15 cellular contexts compared by ENCODE assay signal in the genomic region with DNA sequence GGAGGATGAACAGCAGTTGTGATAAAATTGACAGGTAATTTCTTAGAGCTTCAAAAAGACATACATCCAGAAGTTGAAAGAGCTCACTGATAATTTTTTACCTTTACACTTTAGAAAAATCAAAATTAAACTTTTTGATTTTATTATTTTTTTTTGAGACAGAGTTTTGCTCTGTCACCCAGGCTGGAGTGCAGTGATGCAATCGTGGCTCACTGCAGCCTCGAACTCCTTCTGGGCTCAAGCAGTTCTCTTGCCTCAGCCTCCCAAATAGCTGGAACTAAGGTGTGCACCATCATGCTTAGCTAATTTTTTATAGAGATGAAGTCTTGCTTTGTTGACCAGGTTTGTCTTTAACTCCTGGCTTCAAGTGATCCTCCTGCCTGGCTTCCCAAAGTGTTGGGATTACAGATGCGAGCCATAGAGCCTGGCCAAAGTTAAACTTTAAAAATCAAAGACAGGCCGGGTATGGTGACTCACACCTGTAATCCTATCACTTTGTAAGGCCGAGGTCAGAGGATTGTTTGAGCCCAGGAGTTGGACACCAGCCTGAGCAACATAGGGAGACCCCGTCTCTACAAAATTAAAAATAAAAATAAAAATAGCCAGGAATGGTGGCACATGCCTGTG. TPM values are rescaled to one million over a fixed set of nuclear protein-coding genes. Genes with fewer than 3 reads are reported as not detected.
A peak's percentile ranks its signal among the peaks of the same experiment; 100 is the strongest.
DNase-seq lines count a peak whose midpoint lies in the region; ATAC-seq and TF ChIP-seq lines count a peak whose summit lies in the region.
"Had no signal": no experiment of that assay in that cellular context is flagged by ENCODE, and none has a peak within 500 bp of the region (broad histone marks: within the 10 kb centered on the region; RNA-seq: fewer than 3 reads in every experiment).

No MANE protein-coding gene starts in this region.

- H3K9me2 ChIP-seq in GM23338 (ENCODE audit: insufficient read depth), result no peaks in the 10 kb centered on the region

- H3K4me1 ChIP-seq in GM23338 (ENCODE audit: insufficient read depth) (no peaks in the 10 kb centered on the region; the same call in 1 of the 2 replicates), OCI-LY3 (ENCODE audit: low read length) (peaks cover 14% of the 10 kb centered on the region)

- H3K27ac ChIP-seq in GM23338 (ENCODE audit: low read depth) (no peak overlapping the region), OCI-LY3 (ENCODE audit: low read length) (no peak overlapping the region)
- H3K27ac ChIP-seq: SJSA1 had no signal

- H3F3A ChIP-seq in GM23338 (replicated peaks; ENCODE audit: low read depth), result no peaks in the 10 kb centered on the region

- H3K27ac Mint-ChIP-seq in GM23338, result no peak overlapping the region
- H3K27ac Mint-ChIP-seq: CD14-positive monocyte had no signal

- DNase-seq in GM23338 (ENCODE audit: low spot score) (no peak), epithelial cell of proximal tubule (ENCODE audit: low read depth) (peak; percentile 13)
- peak; percentile 11 for DNase-seq in stimulated activated CD8-positive, alpha-beta memory T cell treated with anti-CD3 and anti-CD28 coated beads, Interleukin-4, amount 100 ng/mL, for 48 hours
- no peak for DNase-seq in stimulated activated CD4-positive, alpha-beta T cell treated with anti-CD3 and anti-CD28 coated beads, Interleukin-4, amount 100 ng/mL, for 1 hour
- DNase-seq in activated T-cell treated with anti-CD3 and anti-CD28 coated beads, Interleukin-2, amount 50 U/mL, for 4 hours, result no peak
- DNase-seq: NCI-H1417 treated with DMSO at 0.1 percent for 48 hours, NCI-H187 treated with DMSO at 0.1 percent for 48 hours, NCI-H2227 treated with DMSO at 0.1 percent for 48 hours had no signal

- no peak for TF ChIP-seq CTCF in GM23338 (conservative IDR thresholded peaks at IDR 0.05; ENCODE audit: low read depth in 2 of 2)
- TF ChIP-seq CTCF in OCI-LY3 (IDR thresholded peaks at IDR 0.05; ENCODE audit: low read depth, low read length), result no peak
- no peak for TF ChIP-seq CTCF in epithelial cell of proximal tubule (conservative IDR thresholded peaks at IDR 0.05; ENCODE audit: low read depth, low read length)

- H3K9ac ChIP-seq in OCI-LY3 (ENCODE audit: low read length), result no peak overlapping the region

- H3K4me3 Mint-ChIP-seq in GM23338, result no peak overlapping the region
- no peak overlapping the region for H3K4me3 Mint-ChIP-seq in activated T-cell treated with anti-CD3 and anti-CD28 coated beads, Interleukin-2, amount 50 U/mL, for 4 hours
- H3K4me3 Mint-ChIP-seq: CD14-positive monocyte had no signal

- H3K4me1 Mint-ChIP-seq in GM23338, result peaks cover 9% of the 10 kb centered on the region; the same call in 2 of the 3 replicates
- no peaks in the 10 kb centered on the region for H3K4me1 Mint-ChIP-seq in activated T-cell treated with anti-CD3 and anti-CD28 coated beads, Interleukin-2, amount 50 U/mL, for 4 hours (ENCODE audit: low read depth)

- no peak overlapping the region for H3K4me2 ChIP-seq in GM23338
- peak overlapping the region; percentile 75 for H3K4me2 ChIP-seq in OCI-LY3 (ENCODE audit: low read length)

- H3K4me3 ChIP-seq in GM23338 (no peak overlapping the region), OCI-LY3 (ENCODE audit: low read length) (no peak overlapping the region), epithelial cell of proximal tubule (ENCODE audit: low read depth, low read length) (no peak overlapping the region)
- H3K4me3 ChIP-seq: SJSA1 had no signal

- H3K27me3 ChIP-seq in GM23338 (ENCODE audit: insufficient read depth) (no peaks in the 10 kb centered on the region), OCI-LY3 (ENCODE audit: low read depth, low read length) (peaks cover 4% of the 10 kb centered on the region; the same call in 1 of the 2 replicates)

- ATAC-seq in GM23338 (no peak), HG02623 (IDR thresholded peaks at IDR 0.05; ENCODE audit: unreplicated experiment) (no peak)
- ATAC-seq in activated T-cell treated with anti-CD3 and anti-CD28 coated beads, Interleukin-2, amount 50 U/mL, for 4 hours, result no peak

- H4K20me1 ChIP-seq in GM23338 (replicated peaks; ENCODE audit: insufficient read depth), result no peaks in the 10 kb centered on the region
- H4K20me1 ChIP-seq in OCI-LY3 (ENCODE audit: insufficient read depth, low read length), result no peaks in the 10 kb centered on the region

- H3K79me2 ChIP-seq in GM23338 (replicated peaks; ENCODE audit: insufficient read depth), result no peaks in the 10 kb centered on the region
- H3K79me2 ChIP-seq in OCI-LY3 (ENCODE audit: low read length), result no peaks in the 10 kb centered on the region

- H3K9me3 Mint-ChIP-seq in GM23338, result peaks cover 7% of the 10 kb centered on the region; the same call in 2 of the 3 replicates
- no peaks in the 10 kb centered on the region for H3K9me3 Mint-ChIP-seq in activated T-cell treated with anti-CD3 and anti-CD28 coated beads, Interleukin-2, amount 50 U/mL, for 4 hours
- H3K9me3 Mint-ChIP-seq: CD14-positive monocyte had no signal

- H3K9me3 ChIP-seq in OCI-LY3 (ENCODE audit: insufficient read depth, low read length), result no peaks in the 10 kb centered on the region
- H3K9me3 ChIP-seq: SJSA1 had no signal

- H3K36me3 Mint-ChIP-seq in GM23338 (ENCODE audit: low read depth), result no peaks in the 10 kb centered on the region
- H3K36me3 Mint-ChIP-seq in activated T-cell treated with anti-CD3 and anti-CD28 coated beads, Interleukin-2, amount 50 U/mL, for 4 hours (ENCODE audit: insufficient read depth), result no peaks in the 10 kb centered on the region
- H3K36me3 Mint-ChIP-seq: CD14-positive monocyte had no signal

- no peaks in the 10 kb centered on the region for H3K36me3 ChIP-seq in GM23338 (ENCODE audit: insufficient read depth)
- H3K36me3 ChIP-seq in OCI-LY3 (replicated peaks; ENCODE audit: low read depth, low read length), result no peaks in the 10 kb centered on the region
- H3K36me3 ChIP-seq: SJSA1 had no signal

- H2AFZ ChIP-seq in GM23338 (peak overlapping the region; percentile 88; the same call in 1 of the 2 replicates), OCI-LY3 (ENCODE audit: low read depth, low read length) (peak overlapping the region; percentile 98; the same call in 1 of the 2 replicates)

- peaks cover 9% of the 10 kb centered on the region for H3K27me3 Mint-ChIP-seq in GM23338 (ENCODE audit: insufficient read depth, low read depth, poor library complexity)
- peaks cover 3% of the 10 kb centered on the region for H3K27me3 Mint-ChIP-seq in activated T-cell treated with anti-CD3 and anti-CD28 coated beads, Interleukin-2, amount 50 U/mL, for 4 hours (ENCODE audit: low read depth)

TF ChIP-seq in GM23338, 12 proteins besides CTCF, POLR2A, EP300 and RAD21 (continues in another document):
- TF ChIP-seq CREB1 (CRISPR knock-in tag; IDR thresholded peaks at IDR 0.05; ENCODE audit: low read depth), result no peak

RNA-seq across cellular contexts. Expression of gene PLA2G4F, which starts 21.7 kb away (rescaled TPM):
- not detected in 2 replicates for total RNA-seq in GM23338 (2014; rRNA removed; shearing (Covaris generic))
- polyA plus RNA-seq in GM23338 (2016; fragmentation: Nextera tagmentation; extraction: Ambion mirVana), result not detected in 2 replicates
- 0.40 and 0.72 TPM in 2 replicates for total RNA-seq in epithelial cell of proximal tubule
- total RNA-seq in activated T-cell treated with anti-CD3 and anti-CD28 coated beads, Interleukin-2, amount 50 U/mL, for 4 hours, result under 1 TPM in 1 of 3 donors, not detected in 2; 0.30 TPM
- total RNA-seq: G401, H4, LHCN-M2, SJSA1 had no signal
- polyA plus RNA-seq: CD14-positive monocyte had no signal

RNA-seq across cellular contexts. Expression of gene PLA2G4D, which starts 40.4 kb away (rescaled TPM):
- total RNA-seq in GM23338 (2014; rRNA removed; shearing (Covaris generic)), result 0.07 TPM in 1 of 2 replicates, not detected in the other
- polyA plus RNA-seq in GM23338 (2016; fragmentation: Nextera tagmentation; extraction: Ambion mirVana), result 0.15 TPM in 1 of 2 replicates, not detected in the other
- total RNA-seq in epithelial cell of proximal tubule, result not detected in 2 replicates
- total RNA-seq in activated T-cell treated with anti-CD3 and anti-CD28 coated beads, Interleukin-2, amount 50 U/mL, for 4 hours, result not detected
- total RNA-seq: H4, LHCN-M2, SJSA1 had no signal
- polyA plus RNA-seq: CD14-positive monocyte had no signal

Comparison
In these comparisons a context has a peak if more than half of its experiments do, and no peak if none do; other contexts are left out.
1. DNase-seq: peak in epithelial cell of proximal tubule (single experiment) and stimulated activated CD8-positive, alpha-beta memory T cell treated with anti-CD3 and anti-CD28 coated beads, Interleukin-4, amount 100 ng/mL, for 48 hours (single experiment); none in GM23338 (single experiment), stimulated activated CD4-positive, alpha-beta T cell treated with anti-CD3 and anti-CD28 coated beads, Interleukin-4, amount 100 ng/mL, for 1 hour (single experiment) and activated T-cell treated with anti-CD3 and anti-CD28 coated beads, Interleukin-2, amount 50 U/mL, for 4 hours (single experiment).